1 cellular context compared by ENCODE assay signal in genomic region chr15:74443100-74443909, GRCh38.
A peak's percentile ranks its signal among the peaks of the same experiment; 100 is the strongest.
TF ChIP-seq lines count a peak whose summit lies in the region.

No MANE protein-coding gene starts in this region.

TF ChIP-seq in HepG2, 621 proteins besides CTCF, POLR2A, EP300 and RAD21 (continued from another document and continues in another):
- TF ChIP-seq, protein P1, sequence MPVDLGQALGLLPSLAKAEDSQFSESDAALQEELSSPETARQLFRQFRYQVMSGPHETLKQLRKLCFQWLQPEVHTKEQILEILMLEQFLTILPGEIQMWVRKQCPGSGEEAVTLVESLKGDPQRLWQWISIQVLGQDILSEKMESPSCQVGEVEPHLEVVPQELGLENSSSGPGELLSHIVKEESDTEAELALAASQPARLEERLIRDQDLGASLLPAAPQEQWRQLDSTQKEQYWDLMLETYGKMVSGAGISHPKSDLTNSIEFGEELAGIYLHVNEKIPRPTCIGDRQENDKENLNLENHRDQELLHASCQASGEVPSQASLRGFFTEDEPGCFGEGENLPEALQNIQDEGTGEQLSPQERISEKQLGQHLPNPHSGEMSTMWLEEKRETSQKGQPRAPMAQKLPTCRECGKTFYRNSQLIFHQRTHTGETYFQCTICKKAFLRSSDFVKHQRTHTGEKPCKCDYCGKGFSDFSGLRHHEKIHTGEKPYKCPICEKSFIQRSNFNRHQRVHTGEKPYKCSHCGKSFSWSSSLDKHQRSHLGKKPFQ (CRISPR knock-in tag; IDR thresholded peaks at IDR 0.05; ENCODE audit: insufficient replicate concordance): peak; percentile 28
- TF ChIP-seq ZNF282 (IDR thresholded peaks at IDR 0.05; ENCODE audit: partially characterized antibody) (no peak), ZNF7 (CRISPR knock-in tag; IDR thresholded peaks at IDR 0.05) (no peak), DDIT3 (CRISPR knock-in tag; IDR thresholded peaks at IDR 0.05) (no peak), ZNF10 (CRISPR knock-in tag; IDR thresholded peaks at IDR 0.05; ENCODE audit: borderline replicate concordance, low read depth) (no peak), CAMTA2 (CRISPR knock-in tag; IDR thresholded peaks at IDR 0.05; ENCODE audit: borderline replicate concordance) (no peak), ZNF513 (CRISPR knock-in tag; conservative IDR thresholded peaks at IDR 0.05) (no peak), ZNF160 (CRISPR knock-in tag; IDR thresholded peaks at IDR 0.05) (no peak), TOE1 (CRISPR knock-in tag; IDR thresholded peaks at IDR 0.05) (peak; percentile 91; the same call in 1 of the 2 replicates), POGK (CRISPR knock-in tag; conservative IDR thresholded peaks at IDR 0.05) (no peak; the same call in 1 of the 2 replicates), ZFP36L1 (CRISPR knock-in tag; IDR thresholded peaks at IDR 0.05) (peak; percentile 69; the same call in 1 of the 2 replicates), NCOA2 (CRISPR knock-in tag; IDR thresholded peaks at IDR 0.05) (peak; percentile 98), FOXP1 (IDR thresholded peaks at IDR 0.05) (peak; percentile 62; the same call in 1 of the 2 replicates), FOXP1 (CRISPR knock-in tag; IDR thresholded peaks at IDR 0.05) (peak; percentile 98), JARID2 (CRISPR knock-in tag; IDR thresholded peaks at IDR 0.05; ENCODE audit: insufficient replicate concordance) (no peak), MTA1 (CRISPR knock-in tag; IDR thresholded peaks at IDR 0.05; ENCODE audit: borderline replicate concordance) (peak; percentile 59; the same call in 1 of the 2 replicates), ZNF883 (CRISPR knock-in tag; IDR thresholded peaks at IDR 0.05; ENCODE audit: not compliant biosample characterization) (no peak), PCBP1 (IDR thresholded peaks at IDR 0.05; ENCODE audit: borderline replicate concordance, low read depth, low read length) (no peak), ZNF101 (CRISPR knock-in tag; IDR thresholded peaks at IDR 0.05; ENCODE audit: borderline replicate concordance, low read depth) (no peak), SMAD9 (CRISPR knock-in tag; IDR thresholded peaks at IDR 0.05) (no peak), POLR2G (IDR thresholded peaks at IDR 0.05; ENCODE audit: low read depth, low read length) (peak; percentile 85), REL (CRISPR knock-in tag; conservative IDR thresholded peaks at IDR 0.05) (0 out of 2 replicates have a peak, but pooled peaks have one; percentile 58), ZNF609 (CRISPR knock-in tag; IDR thresholded peaks at IDR 0.05; ENCODE audit: borderline replicate concordance) (peak; percentile 97), SKI (IDR thresholded peaks at IDR 0.05; ENCODE audit: partially characterized antibody) (peak; percentile 84), FOXP4 (CRISPR knock-in tag; IDR thresholded peaks at IDR 0.05) (peak; percentile 96), ZNF230 (CRISPR knock-in tag; IDR thresholded peaks at IDR 0.05) (no peak), BHLHE40 (IDR thresholded peaks at IDR 0.05; ENCODE audit: low read length) (peak; percentile 67), TAF1 (CRISPR knock-in tag; IDR thresholded peaks at IDR 0.05) (peak; percentile 44; the same call in 1 of the 2 replicates), ZBTB38 (CRISPR knock-in tag; IDR thresholded peaks at IDR 0.05) (0 out of 2 replicates have a peak, but pooled peaks have one; percentile 12), ZNF570 (CRISPR knock-in tag; IDR thresholded peaks at IDR 0.05; ENCODE audit: borderline replicate concordance) (no peak; the same call in 1 of the 2 replicates), ZNF619 (CRISPR knock-in tag; IDR thresholded peaks at IDR 0.05) (no peak), TMF1 (CRISPR knock-in tag; IDR thresholded peaks at IDR 0.05; ENCODE audit: low read depth) (no peak), ZNF496 (CRISPR knock-in tag; IDR thresholded peaks at IDR 0.05; ENCODE audit: insufficient replicate concordance) (no peak)
- TF ChIP-seq, protein P2, sequence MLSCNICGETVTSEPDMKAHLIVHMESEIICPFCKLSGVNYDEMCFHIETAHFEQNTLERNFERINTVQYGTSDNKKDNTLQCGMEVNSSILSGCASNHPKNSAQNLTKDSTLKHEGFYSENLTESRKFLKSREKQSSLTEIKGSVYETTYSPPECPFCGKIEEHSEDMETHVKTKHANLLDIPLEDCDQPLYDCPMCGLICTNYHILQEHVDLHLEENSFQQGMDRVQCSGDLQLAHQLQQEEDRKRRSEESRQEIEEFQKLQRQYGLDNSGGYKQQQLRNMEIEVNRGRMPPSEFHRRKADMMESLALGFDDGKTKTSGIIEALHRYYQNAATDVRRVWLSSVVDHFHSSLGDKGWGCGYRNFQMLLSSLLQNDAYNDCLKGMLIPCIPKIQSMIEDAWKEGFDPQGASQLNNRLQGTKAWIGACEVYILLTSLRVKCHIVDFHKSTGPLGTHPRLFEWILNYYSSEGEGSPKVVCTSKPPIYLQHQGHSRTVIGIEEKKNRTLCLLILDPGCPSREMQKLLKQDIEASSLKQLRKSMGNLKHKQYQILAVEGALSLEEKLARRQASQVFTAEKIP (CRISPR knock-in tag; IDR thresholded peaks at IDR 0.05; ENCODE audit: borderline replicate concordance): no peak
- TF ChIP-seq, protein P3, sequence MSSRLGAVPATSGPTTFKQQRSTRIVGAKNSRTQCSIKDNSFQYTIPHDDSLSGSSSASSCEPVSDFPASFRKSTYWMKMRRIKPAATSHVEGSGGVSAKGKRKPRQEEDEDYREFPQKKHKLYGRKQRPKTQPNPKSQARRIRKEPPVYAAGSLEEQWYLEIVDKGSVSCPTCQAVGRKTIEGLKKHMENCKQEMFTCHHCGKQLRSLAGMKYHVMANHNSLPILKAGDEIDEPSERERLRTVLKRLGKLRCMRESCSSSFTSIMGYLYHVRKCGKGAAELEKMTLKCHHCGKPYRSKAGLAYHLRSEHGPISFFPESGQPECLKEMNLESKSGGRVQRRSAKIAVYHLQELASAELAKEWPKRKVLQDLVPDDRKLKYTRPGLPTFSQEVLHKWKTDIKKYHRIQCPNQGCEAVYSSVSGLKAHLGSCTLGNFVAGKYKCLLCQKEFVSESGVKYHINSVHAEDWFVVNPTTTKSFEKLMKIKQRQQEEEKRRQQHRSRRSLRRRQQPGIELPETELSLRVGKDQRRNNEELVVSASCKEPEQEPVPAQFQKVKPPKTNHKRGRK (CRISPR knock-in tag; IDR thresholded peaks at IDR 0.05): no peak
- TF ChIP-seq, protein P4, sequence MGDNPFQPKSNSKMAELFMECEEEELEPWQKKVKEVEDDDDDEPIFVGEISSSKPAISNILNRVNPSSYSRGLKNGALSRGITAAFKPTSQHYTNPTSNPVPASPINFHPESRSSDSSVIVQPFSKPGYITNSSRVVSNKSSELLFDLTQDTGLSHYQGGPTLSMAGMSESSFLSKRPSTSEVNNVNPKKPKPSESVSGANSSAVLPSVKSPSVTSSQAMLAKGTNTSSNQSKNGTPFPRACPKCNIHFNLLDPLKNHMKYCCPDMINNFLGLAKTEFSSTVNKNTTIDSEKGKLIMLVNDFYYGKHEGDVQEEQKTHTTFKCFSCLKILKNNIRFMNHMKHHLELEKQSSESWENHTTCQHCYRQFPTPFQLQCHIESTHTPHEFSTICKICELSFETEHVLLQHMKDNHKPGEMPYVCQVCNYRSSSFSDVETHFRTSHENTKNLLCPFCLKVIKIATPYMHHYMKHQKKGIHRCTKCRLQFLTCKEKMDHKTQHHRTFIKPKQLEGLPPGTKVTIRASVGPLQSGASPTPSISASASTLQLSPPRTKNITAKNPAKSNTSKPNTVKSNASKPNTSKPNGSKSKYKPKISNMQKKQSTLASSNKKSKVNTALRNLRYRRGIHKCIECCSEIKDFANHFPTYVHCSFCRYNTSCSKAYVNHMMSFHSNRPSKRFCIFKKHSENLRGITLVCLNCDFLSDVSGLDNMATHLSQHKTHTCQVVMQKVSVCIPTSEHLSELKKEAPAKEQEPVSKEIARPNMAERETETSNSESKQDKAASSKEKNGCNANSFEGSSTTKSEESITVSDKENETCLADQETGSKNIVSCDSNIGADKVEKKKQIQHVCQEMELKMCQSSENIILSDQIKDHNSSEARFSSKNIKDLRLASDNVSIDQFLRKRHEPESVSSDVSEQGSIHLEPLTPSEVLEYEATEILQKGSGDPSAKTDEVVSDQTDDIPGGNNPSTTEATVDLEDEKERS (CRISPR knock-in tag; IDR thresholded peaks at IDR 0.05): no peak; the same call in 1 of the 2 replicates
